16 cellular contexts compared by ENCODE assay signal in the genomic region with DNA sequence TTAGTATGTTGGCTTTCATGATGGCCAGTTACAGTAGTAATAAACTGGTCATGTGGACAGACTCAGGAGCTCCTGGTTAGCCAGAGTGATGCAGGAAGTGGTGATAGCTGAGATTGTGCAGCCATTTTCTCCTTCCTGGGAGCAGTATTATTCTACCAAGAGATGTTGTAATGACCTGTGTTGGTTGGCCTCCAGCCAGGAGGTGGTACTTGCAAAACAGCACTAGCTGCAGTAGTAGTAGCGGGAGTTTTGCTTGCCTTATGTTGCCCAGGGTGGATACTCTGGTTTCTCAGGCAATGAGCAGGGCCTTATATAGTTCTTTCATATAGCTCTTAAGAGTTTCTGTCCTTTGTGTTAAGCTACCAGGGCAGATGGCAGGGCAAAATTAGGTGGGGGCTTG.
"Had no signal": no experiment of that assay in that cellular context is flagged by ENCODE, and none has a peak within 500 bp of the region (broad histone marks: within the 10 kb centered on the region; RNA-seq: fewer than 3 reads in every experiment).

No MANE protein-coding gene starts in this region.

- H3K36me3 ChIP-seq: brain microvascular endothelial cell, esophagus squamous epithelium, gastroesophageal sphincter, sigmoid colon, tibial nerve had no signal

- FAIRE-seq: colon had no signal

- H3K9me3 ChIP-seq: esophagus squamous epithelium, gastroesophageal sphincter, sigmoid colon, tibial nerve had no signal

- H3K27ac ChIP-seq: brain microvascular endothelial cell, esophagus squamous epithelium, gastroesophageal sphincter, sigmoid colon, tibial nerve had no signal

- DNase-seq: activated CD4-positive, alpha-beta T cell treated with anti-CD3 and anti-CD28 coated beads for 1 hour; activated CD4-positive, alpha-beta T cell treated with anti-CD3 and anti-CD28 coated beads, Interleukin-2, amount 50 U/mL, for 48 hours; activated effector memory CD4-positive, alpha-beta T cell treated with anti-CD3 and anti-CD28 coated beads, Interleukin-2, amount 50 U/mL, for 16 hours; activated T-cell treated with anti-CD3 and anti-CD28 coated beads, Interleukin-2, amount 50 U/mL, for 4 hours; amygdala; esophagus squamous epithelium; sigmoid colon; stimulated activated CD4-positive, alpha-beta T cell treated with anti-CD3 and anti-CD28 coated beads, Interleukin-2, amount 100 ng/mL, for 24 hours; stimulated activated naive B cell treated with anti-CD40 and anti-IgM and Interleukin-4, amounts not matched to agents 10 μg/mL and 1 μg/mL and 100 μg/mL, for 72 hours had no signal

- ATAC-seq: activated naive CD4-positive, alpha-beta T cell treated with anti-CD3 and anti-CD28 coated beads, Interleukin-2, amount 50 U/mL, for 72 hours; activated T-cell treated with anti-CD3 and anti-CD28 coated beads, Interleukin-2, amount 50 U/mL, for 4 hours; gastroesophageal sphincter; stimulated activated naive B cell treated with anti-CD40 and anti-IgM and Interleukin-4, amounts not matched to agents 10 μg/mL and 1 μg/mL and 100 μg/mL, for 72 hours had no signal

- H3K9me3 Mint-ChIP-seq: activated naive CD4-positive, alpha-beta T cell treated with anti-CD3 and anti-CD28 coated beads, Interleukin-2, amount 50 U/mL, for 72 hours; activated T-cell treated with anti-CD3 and anti-CD28 coated beads, Interleukin-2, amount 50 U/mL, for 4 hours had no signal

- H3K4me3 ChIP-seq: esophagus squamous epithelium, gastroesophageal sphincter, sigmoid colon, tibial nerve had no signal

- H3K4me3 Mint-ChIP-seq: activated T-cell treated with anti-CD3 and anti-CD28 coated beads, Interleukin-2, amount 50 U/mL, for 4 hours; mesothelial cell of epicardium; neural crest cell; stimulated activated naive B cell treated with anti-CD40 and anti-IgM and Interleukin-4, amounts not matched to agents 10 μg/mL and 1 μg/mL and 100 μg/mL, for 72 hours had no signal

- H3K27ac Mint-ChIP-seq: activated naive CD4-positive, alpha-beta T cell treated with anti-CD3 and anti-CD28 coated beads, Interleukin-2, amount 50 U/mL, for 72 hours; mesothelial cell of epicardium; stimulated activated naive B cell treated with anti-CD40 and anti-IgM and Interleukin-4, amounts not matched to agents 10 μg/mL and 1 μg/mL and 100 μg/mL, for 72 hours had no signal

- H3K4me1 ChIP-seq: esophagus squamous epithelium, gastroesophageal sphincter, sigmoid colon, tibial nerve had no signal

- H3K27me3 Mint-ChIP-seq: stimulated activated naive B cell treated with anti-CD40 and anti-IgM and Interleukin-4, amounts not matched to agents 10 μg/mL and 1 μg/mL and 100 μg/mL, for 72 hours had no signal

- H3K4me1 Mint-ChIP-seq: mesothelial cell of epicardium; neural crest cell; stimulated activated naive B cell treated with anti-CD40 and anti-IgM and Interleukin-4, amounts not matched to agents 10 μg/mL and 1 μg/mL and 100 μg/mL, for 72 hours had no signal

- H3K27me3 ChIP-seq: brain microvascular endothelial cell, esophagus squamous epithelium, gastroesophageal sphincter, sigmoid colon, tibial nerve had no signal

- H3K36me3 Mint-ChIP-seq: activated naive CD4-positive, alpha-beta T cell treated with anti-CD3 and anti-CD28 coated beads, Interleukin-2, amount 50 U/mL, for 72 hours; mesothelial cell of epicardium; stimulated activated naive B cell treated with anti-CD40 and anti-IgM and Interleukin-4, amounts not matched to agents 10 μg/mL and 1 μg/mL and 100 μg/mL, for 72 hours had no signal
